ENCODE assay signal across 19 cellular contexts in genomic region chr10:3891396-3891795, GRCh38.
"Had no signal": no experiment of that assay in that cellular context is flagged by ENCODE, and none has a peak within 500 bp of the region (broad histone marks: within the 10 kb centered on the region; RNA-seq: fewer than 3 reads in every experiment).

No MANE protein-coding gene starts in this region.

- H3K27ac Mint-ChIP-seq: activated naive CD4-positive, alpha-beta T cell treated with anti-CD3 and anti-CD28 coated beads for 36 hours had no signal

- H3K4me3 Mint-ChIP-seq: activated naive CD4-positive, alpha-beta T cell treated with anti-CD3 and anti-CD28 coated beads for 36 hours; stimulated activated memory B cell treated with anti-CD40 and anti-IgM and Interleukin-4, amounts not matched to agents 10 μg/mL and 1 μg/mL and 100 μg/mL, for 72 hours had no signal

- H3K27me3 Mint-ChIP-seq: stimulated activated memory B cell treated with anti-CD40 and anti-IgM and Interleukin-4, amounts not matched to agents 10 μg/mL and 1 μg/mL and 100 μg/mL, for 72 hours had no signal

- H3K27me3 ChIP-seq: ascending aorta, cardiac muscle cell, colonic mucosa, gastroesophageal sphincter, pancreas had no signal

- H3K9me3 Mint-ChIP-seq: activated naive CD4-positive, alpha-beta T cell treated with anti-CD3 and anti-CD28 coated beads for 36 hours; activated T-helper 2 cell treated with anti-CD3 and anti-CD28 coated beads, Interferon-gamma antibody, Interleukin-2, Interleukin-4, amounts not matched to agents 10 μg/mL and 5 μg/mL and 100 μg/mL, durations not matched to agents 14 hours and 24 hours and 36 hours; stimulated activated memory B cell treated with anti-CD40 and anti-IgM and Interleukin-4, amounts not matched to agents 10 μg/mL and 1 μg/mL and 100 μg/mL, for 72 hours had no signal

- FAIRE-seq: islet of Langerhans, pancreas, urothelium cell line had no signal

- H3K9me3 ChIP-seq: ascending aorta, colonic mucosa, gastroesophageal sphincter, lower lobe of right lung, pancreas had no signal

- ATAC-seq: gastroesophageal sphincter; left colon; lower lobe of right lung; pancreas; stimulated activated memory B cell treated with anti-CD40 and anti-IgM and Interleukin-4, amounts not matched to agents 10 μg/mL and 1 μg/mL and 100 μg/mL, for 72 hours had no signal

- H3K36me3 Mint-ChIP-seq: stimulated activated memory B cell treated with anti-CD40 and anti-IgM and Interleukin-4, amounts not matched to agents 10 μg/mL and 1 μg/mL and 100 μg/mL, for 72 hours had no signal

- H3K4me1 ChIP-seq: colonic mucosa had no signal

- H3K4me3 ChIP-seq: ascending aorta, cardiac muscle cell, colonic mucosa, gastroesophageal sphincter, lower lobe of right lung, pancreas had no signal

- DNase-seq: activated CD4-positive, alpha-beta T cell treated with anti-CD3 and anti-CD28 coated beads for 48 hours; activated naive CD4-positive, alpha-beta T cell treated with anti-CD3 and anti-CD28 coated beads for 36 hours; activated T-cell treated with anti-CD3 and anti-CD28 coated beads for 4 hours; colonic mucosa; effector CD4-positive, alpha-beta T cell; left colon; lower lobe of right lung; midbrain; pancreas; stimulated activated CD4-positive, alpha-beta T cell treated with anti-CD3 and anti-CD28 coated beads, Interleukin-12 subunit alpha, Interleukin-12 subunit beta, amount 100 ng/mL, for 4 hours; stimulated activated CD4-positive, alpha-beta T cell treated with anti-CD3 and anti-CD28 coated beads, Interleukin-2, amount 100 ng/mL, for 24 hours; T-helper 2 cell had no signal

- H3K27ac ChIP-seq: cardiac muscle cell, colonic mucosa, lower lobe of right lung had no signal

- H3K36me3 ChIP-seq: ascending aorta, cardiac muscle cell, colonic mucosa, gastroesophageal sphincter, lower lobe of right lung, pancreas had no signal
